16 cellular contexts compared by ENCODE assay signal in genomic region chr2:29322011-29322410, GRCh38.
DNase-seq lines count a peak whose midpoint lies in the region; ATAC-seq, FAIRE-seq and TF ChIP-seq lines count a peak whose summit lies in the region.
"Had no signal": no experiment of that assay in that cellular context is flagged by ENCODE, and none has a peak within 500 bp of the region (broad histone marks: within the 10 kb centered on the region; RNA-seq: fewer than 3 reads in every experiment).

No MANE protein-coding gene starts in this region.

- no peak overlapping the region for H3K4me3 Mint-ChIP-seq in activated CD8-positive, alpha-beta T cell treated with anti-CD3 and anti-CD28 coated beads for 36 hours
- no peak overlapping the region for H3K4me3 Mint-ChIP-seq in glutamatergic neuron (ENCODE audit: unreplicated experiment)
- H3K4me3 Mint-ChIP-seq: CD8-positive, alpha-beta T cell; naive B cell had no signal

- no peaks in the 10 kb centered on the region for H3K9me2 ChIP-seq in hepatocyte (replicated peaks; ENCODE audit: insufficient read depth)

- no peak overlapping the region for H3K27ac Mint-ChIP-seq in activated CD8-positive, alpha-beta T cell treated with anti-CD3 and anti-CD28 coated beads for 36 hours
- H3K27ac Mint-ChIP-seq in glutamatergic neuron (ENCODE audit: unreplicated experiment) = no peak overlapping the region
- H3K27ac Mint-ChIP-seq: CD8-positive, alpha-beta T cell; naive B cell had no signal

- WGBS in hepatocyte (ENCODE audit: low lambda C conversion rate, missing lambda C conversion rate) = 81% methylated on average over 2 of the region's 2 CpGs
- 45 to 55% (median 53%) methylated on average over 2 of the region's 2 CpGs for WGBS in heart left ventricle, 4 donors

- CTCF ChIA-PET in activated CD8-positive, alpha-beta T cell treated with anti-CD3 and anti-CD28 coated beads for 36 hours (lab: Charles Lee) = interaction anchor here (0.7 to 2.2 kb wide), 2 partner anchors 12 to 15 kb away, joined by 3 to 12 read pairs; no protein-coding TSS in a partner anchor

- H3K4me3 ChIP-seq in hepatocyte (no peak overlapping the region), heart left ventricle (no peak overlapping the region)
- H3K4me3 ChIP-seq: skin epidermis, tibial nerve had no signal

- ATAC-seq in activated CD8-positive, alpha-beta T cell treated with anti-CD3 and anti-CD28 coated beads for 36 hours = peak; percentile 82
- no peak for ATAC-seq in GM18870 (IDR thresholded peaks at IDR 0.05; ENCODE audit: unreplicated experiment)
- ATAC-seq in heart left ventricle = no peak
- ATAC-seq: CD8-positive, alpha-beta T cell had no signal

- H3K27ac ChIP-seq in hepatocyte (peak overlapping the region; percentile 78), heart left ventricle (no peak overlapping the region)
- H3K27ac ChIP-seq: tibial nerve had no signal

- H3K9me3 Mint-ChIP-seq in activated CD8-positive, alpha-beta T cell treated with anti-CD3 and anti-CD28 coated beads for 36 hours = no peaks in the 10 kb centered on the region
- peaks cover 5% of the 10 kb centered on the region for H3K9me3 Mint-ChIP-seq in glutamatergic neuron (ENCODE audit: unreplicated experiment)
- H3K9me3 Mint-ChIP-seq: CD8-positive, alpha-beta T cell had no signal

- H3K4me1 Mint-ChIP-seq in activated CD8-positive, alpha-beta T cell treated with anti-CD3 and anti-CD28 coated beads for 36 hours (ENCODE audit: low read depth) = peaks cover 13% of the 10 kb centered on the region
- H3K4me1 Mint-ChIP-seq in glutamatergic neuron (ENCODE audit: low read depth, unreplicated experiment) = peaks cover 10% of the 10 kb centered on the region

- no peaks in the 10 kb centered on the region for H3K36me3 ChIP-seq in hepatocyte (replicated peaks; ENCODE audit: insufficient read depth, low read depth)
- no peaks in the 10 kb centered on the region for H3K36me3 ChIP-seq in heart left ventricle
- H3K36me3 ChIP-seq: tibial nerve had no signal

- no peak for TF ChIP-seq CTCF in activated CD8-positive, alpha-beta T cell treated with anti-CD3 and anti-CD28 coated beads for 36 hours (IDR thresholded peaks at IDR 0.05)
- no peak for TF ChIP-seq CTCF in hepatocyte (IDR thresholded peaks at IDR 0.05; ENCODE audit: poor library complexity)
- TF ChIP-seq CTCF in glutamatergic neuron (IDR thresholded peaks at IDR 0.05; ENCODE audit: partially characterized antibody, unreplicated experiment) = no peak
- TF ChIP-seq CTCF in heart left ventricle (IDR thresholded peaks at IDR 0.05) = no peak

- H3K9me3 ChIP-seq in hepatocyte (ENCODE audit: low read depth) = peaks cover 6% of the 10 kb centered on the region
- H3K9me3 ChIP-seq in heart left ventricle = no peaks in the 10 kb centered on the region
- H3K9me3 ChIP-seq: tibial nerve had no signal

- DNase-seq in EH (ENCODE audit: low read depth) (peak; percentile 36), HCEC 1CT (peak; percentile 50), hepatocyte (ENCODE audit: low spot score) (no peak), RCC 7860 (ENCODE audit: low spot score) (no peak), glutamatergic neuron (no peak), heart left ventricle (no peak)
- DNase-seq in activated CD8-positive, alpha-beta T cell treated with anti-CD3 and anti-CD28 coated beads for 36 hours = peak; percentile 41
- DNase-seq: activated naive CD4-positive, alpha-beta T cell; CD8-positive, alpha-beta T cell; naive B cell; NCI-H146; NCI-H774 had no signal

- no peak overlapping the region for H2AFZ ChIP-seq in hepatocyte

- POLR2A ChIA-PET in activated CD8-positive, alpha-beta T cell treated with anti-CD3 and anti-CD28 coated beads for 36 hours (lab: Charles Lee) = no interaction called here

- peaks cover 26% of the 10 kb centered on the region for H3K27me3 Mint-ChIP-seq in activated CD8-positive, alpha-beta T cell treated with anti-CD3 and anti-CD28 coated beads for 36 hours
- peaks cover 3% of the 10 kb centered on the region for H3K27me3 Mint-ChIP-seq in glutamatergic neuron (ENCODE audit: unreplicated experiment)

- H3K36me3 Mint-ChIP-seq in activated CD8-positive, alpha-beta T cell treated with anti-CD3 and anti-CD28 coated beads for 36 hours (ENCODE audit: low read depth) = no peaks in the 10 kb centered on the region
- no peaks in the 10 kb centered on the region for H3K36me3 Mint-ChIP-seq in glutamatergic neuron (ENCODE audit: unreplicated experiment)
- H3K36me3 Mint-ChIP-seq: CD8-positive, alpha-beta T cell; naive B cell had no signal

- H4K20me1 ChIP-seq in hepatocyte (ENCODE audit: insufficient read depth, poor library complexity, severe bottlenecking) = no peaks in the 10 kb centered on the region

- H3K79me2 ChIP-seq in hepatocyte = no peaks in the 10 kb centered on the region

- TF ChIP-seq POLR2A in heart left ventricle (IDR thresholded peaks at IDR 0.05) = no peak

- H3K27me3 ChIP-seq in hepatocyte (no peaks in the 10 kb centered on the region), heart left ventricle (peaks cover 0 to 24% (median 2%) of the 10 kb centered on the region in 9 donors)
- H3K27me3 ChIP-seq: tibial nerve had no signal

- intact Hi-C loops in activated CD8-positive, alpha-beta T cell treated with anti-CD3 and anti-CD28 coated beads for 36 hours (cut with micrococcal nuclease) = no loop called here
- intact Hi-C loops in heart left ventricle (cut with DNase I) = no loop called here

- no peaks in the 10 kb centered on the region for H3K4me1 ChIP-seq in hepatocyte (ENCODE audit: insufficient read depth)
- peaks cover 0 to 15% (median 0%) of the 10 kb centered on the region in 12 donors for H3K4me1 ChIP-seq in heart left ventricle
- H3K4me1 ChIP-seq: tibial nerve had no signal

- no peak overlapping the region for H3K4me2 ChIP-seq in hepatocyte

- no peak for FAIRE-seq in RCC 7860 (lab: Jason Lieb, UNC)
- FAIRE-seq: colon had no signal

Comparison
In these comparisons a context has a peak if more than half of its experiments do, and no peak if none do; other contexts are left out.
1. DNase-seq: peak in EH (single experiment), HCEC 1CT (single experiment) and activated CD8-positive, alpha-beta T cell treated with anti-CD3 and anti-CD28 coated beads for 36 hours (single experiment); none in hepatocyte (single experiment), RCC 7860 (single experiment), glutamatergic neuron (single experiment) and heart left ventricle (0 of 5).